In the genomic region with DNA sequence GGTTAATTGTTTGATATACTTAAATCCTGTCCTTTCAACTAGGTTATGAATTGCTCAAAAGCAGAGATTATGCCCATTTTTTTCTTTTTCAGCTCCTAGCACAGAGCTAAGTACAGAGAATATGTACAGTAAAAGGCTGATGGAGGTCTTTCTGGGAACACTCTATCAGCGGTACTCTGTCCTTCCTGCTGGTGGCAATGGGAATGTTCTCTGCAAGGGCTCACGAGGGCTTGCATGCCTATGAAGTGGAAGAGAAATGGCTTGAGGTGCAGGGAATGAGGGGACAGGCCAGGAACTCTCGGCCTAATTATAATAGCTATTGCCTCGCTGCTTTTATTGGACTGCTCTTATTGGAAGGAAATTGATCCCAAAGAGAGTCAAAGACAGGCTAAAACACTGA, we compare ENCODE assay signal across 22 cellular contexts.
"Had no signal": no experiment of that assay in that cellular context is flagged by ENCODE, and none has a peak within 500 bp of the region (broad histone marks: within the 10 kb centered on the region; RNA-seq: fewer than 3 reads in every experiment).

No MANE protein-coding gene starts in this region.

- H3K27ac Mint-ChIP-seq: activated CD4-positive, alpha-beta T cell treated with anti-CD3 and anti-CD28 coated beads, Interleukin-2, amount 10 ng/mL, durations not matched to agents 7 days and 5 days; stimulated activated memory B cell treated with anti-CD40 and anti-IgM and Interleukin-4, amounts not matched to agents 10 μg/mL and 1 μg/mL and 100 μg/mL, for 72 hours had no signal

- H3K27me3 Mint-ChIP-seq: activated CD4-positive, alpha-beta T cell treated with anti-CD3 and anti-CD28 coated beads, Interleukin-2, amount 10 ng/mL, durations not matched to agents 7 days and 5 days; stimulated activated memory B cell treated with anti-CD40 and anti-IgM and Interleukin-4, amounts not matched to agents 10 μg/mL and 1 μg/mL and 100 μg/mL, for 72 hours had no signal

- H3K36me3 ChIP-seq: sigmoid colon, thoracic aorta, upper lobe of right lung had no signal

- H3K9me3 Mint-ChIP-seq: activated CD4-positive, alpha-beta T cell treated with anti-CD3 and anti-CD28 coated beads, Interleukin-2, amount 10 ng/mL, durations not matched to agents 7 days and 5 days had no signal

- H3K4me3 ChIP-seq: lung, sigmoid colon, thoracic aorta, upper lobe of right lung had no signal

- DNase-seq: activated CD4-positive, alpha-beta T cell treated with anti-CD3 and anti-CD28 coated beads, Interleukin-2, amount 10 ng/mL, durations not matched to agents 7 days and 5 days; activated CD8-positive, alpha-beta memory T cell treated with anti-CD3 and anti-CD28 coated beads for 24 hours; activated CD8-positive, alpha-beta memory T cell treated with anti-CD3 and anti-CD28 coated beads, Interleukin-2, amount 50 U/mL, for 48 hours; activated effector memory CD4-positive, alpha-beta T cell treated with anti-CD3 and anti-CD28 coated beads, Interleukin-2, amount 50 U/mL, for 16 hours; activated T-cell treated with anti-CD3 and anti-CD28 coated beads, Interleukin-2, amount 50 U/mL, for 48 hours; amniotic stem cell; foreskin melanocyte; glutamatergic neuron; hypothalamus; islet precursor cell; midbrain; sigmoid colon; stimulated activated CD4-positive, alpha-beta T cell treated with anti-CD3 and anti-CD28 coated beads, Interleukin-4, amount 100 ng/mL, for 4 hours; T-helper 1 cell; T1000; upper lobe of right lung had no signal

- H3K27me3 ChIP-seq: sigmoid colon, upper lobe of right lung had no signal

- H3K9me3 ChIP-seq: sigmoid colon, thoracic aorta, upper lobe of right lung had no signal

- ATAC-seq: activated CD4-positive, CD25-positive, alpha-beta regulatory T cell treated with anti-CD3 and anti-CD28 coated beads, Interleukin-2, amount 50 U/mL, for 24 hours; activated naive CD4-positive, alpha-beta T cell treated with anti-CD3 and anti-CD28 coated beads, Interleukin-2, amount 50 U/mL, for 72 hours; stimulated activated memory B cell treated with anti-CD40 and anti-IgM and Interleukin-4, amounts not matched to agents 10 μg/mL and 1 μg/mL and 100 μg/mL, for 72 hours; upper lobe of right lung had no signal

- H3K4me1 ChIP-seq: sigmoid colon, upper lobe of right lung had no signal

- H3K27ac ChIP-seq: epithelial cell of prostate, sigmoid colon, thoracic aorta, upper lobe of right lung had no signal

- H3K4me3 Mint-ChIP-seq: activated CD4-positive, alpha-beta T cell treated with anti-CD3 and anti-CD28 coated beads, Interleukin-2, amount 10 ng/mL, durations not matched to agents 7 days and 5 days; stimulated activated memory B cell treated with anti-CD40 and anti-IgM and Interleukin-4, amounts not matched to agents 10 μg/mL and 1 μg/mL and 100 μg/mL, for 72 hours had no signal
